1 cellular context compared by ENCODE assay signal in genomic region chr12:67045650-67046049, GRCh38.
TF ChIP-seq lines count a peak whose summit lies in the region.

No MANE protein-coding gene starts in this region.

TF ChIP-seq in GM23338, 12 proteins besides CTCF, POLR2A, EP300 and RAD21 (continued from another document):
- TF ChIP-seq REST (IDR thresholded peaks at IDR 0.05; ENCODE audit: unreplicated experiment) (no peak), EZH2 (IDR thresholded peaks at IDR 0.05; ENCODE audit: low read depth, unreplicated experiment) (no peak), JUNB (IDR thresholded peaks at IDR 0.05; ENCODE audit: unreplicated experiment) (no peak), ETS1 (IDR thresholded peaks at IDR 0.05) (no peak), ZNF331 (CRISPR knock-in tag; IDR thresholded peaks at IDR 0.05; ENCODE audit: low read depth) (no peak), ZNF462 (CRISPR knock-in tag; IDR thresholded peaks at IDR 0.05) (no peak)
